ENCODE assay signal across 8 cellular contexts in the genomic region with DNA sequence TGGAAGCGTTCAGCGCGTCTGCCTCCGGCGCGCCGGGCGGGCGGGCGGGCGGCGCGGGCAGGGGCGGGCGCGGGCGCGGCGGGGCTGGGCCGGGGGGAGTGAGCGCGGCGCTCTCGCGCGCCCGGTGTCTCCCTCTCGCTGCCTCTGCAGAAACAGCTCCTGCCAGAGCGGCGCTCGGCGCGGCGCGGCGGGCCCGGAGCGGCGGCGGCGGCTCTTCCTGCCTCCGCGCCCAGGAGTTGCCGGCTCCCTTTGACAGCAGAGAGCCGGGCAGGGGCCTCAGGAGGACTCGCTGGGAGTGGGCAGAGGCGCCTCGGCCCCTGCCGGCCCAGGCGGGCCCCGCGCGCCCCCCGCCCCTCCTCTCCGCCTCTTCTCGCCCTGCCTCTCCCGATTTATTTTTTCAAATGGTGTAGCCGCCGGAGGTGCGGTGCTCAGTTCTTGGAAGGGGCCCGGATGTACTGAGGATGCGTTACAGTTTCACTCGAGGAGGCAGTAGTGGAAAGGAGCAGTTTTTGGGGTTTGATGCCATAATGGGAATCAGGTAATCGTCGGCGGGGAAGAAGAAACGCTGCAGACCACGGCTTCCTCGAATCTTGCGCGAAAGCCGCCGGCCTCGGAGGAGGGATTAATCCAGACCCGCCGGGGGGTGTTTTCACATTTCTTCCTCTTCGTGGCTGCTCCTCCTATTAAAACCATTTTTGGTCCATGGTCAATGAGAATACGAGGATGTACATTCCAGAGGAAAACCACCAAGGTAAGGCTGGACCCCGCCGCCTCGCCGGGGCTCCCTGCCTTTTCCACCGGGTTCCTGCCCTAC.
DNase-seq lines count a peak whose midpoint lies in the region; ATAC-seq and TF ChIP-seq lines count a peak whose summit lies in the region.

A gene (plus strand): TSS at position 127 of the 814 bp plus-strand sequence. CDS start 576 bp downstream, at position 703.

- peak within 1 kb of the TSS; percentile 62 for H3K4me3 ChIP-seq in astrocyte of the spinal cord (ENCODE audit: low read depth, low read length)

- no peak for ATAC-seq in GM21576 (IDR thresholded peaks at IDR 0.05; ENCODE audit: unreplicated experiment)

- in situ Hi-C loops in ACHN (cut with HindIII; ENCODE audit: low pct_ligation_motif_present, low pct_unique_long_range_greater_than_20kb, low sequenced_read_pairs) = no loop called here
- in situ Hi-C loops in astrocyte of the spinal cord (cut with HindIII; ENCODE audit: low sequenced_read_pairs) = no loop called here

- peak; percentile 35 for TF ChIP-seq CTCF in astrocyte of the spinal cord (IDR thresholded peaks at IDR 0.05; ENCODE audit: low read depth, low read length)

- DNase-seq in ACHN (peak; percentile 54), HCEC 1CT (peak; percentile 40), RPMI8226 (peak; percentile 53), astrocyte of the spinal cord (ENCODE audit: low read depth, low spot score) (peak; percentile 52), hypothalamus (lab: John Stamatoyannopoulos, UW) (peak in 30 of 51 donors; percentile 13 to 69 (median 43)), putamen (ENCODE audit: low spot score) (peak; percentile 59), inferior parietal cortex (ENCODE audit: extremely low spot score) (no peak)
